8 cellular contexts compared by ENCODE assay signal in the genomic region with DNA sequence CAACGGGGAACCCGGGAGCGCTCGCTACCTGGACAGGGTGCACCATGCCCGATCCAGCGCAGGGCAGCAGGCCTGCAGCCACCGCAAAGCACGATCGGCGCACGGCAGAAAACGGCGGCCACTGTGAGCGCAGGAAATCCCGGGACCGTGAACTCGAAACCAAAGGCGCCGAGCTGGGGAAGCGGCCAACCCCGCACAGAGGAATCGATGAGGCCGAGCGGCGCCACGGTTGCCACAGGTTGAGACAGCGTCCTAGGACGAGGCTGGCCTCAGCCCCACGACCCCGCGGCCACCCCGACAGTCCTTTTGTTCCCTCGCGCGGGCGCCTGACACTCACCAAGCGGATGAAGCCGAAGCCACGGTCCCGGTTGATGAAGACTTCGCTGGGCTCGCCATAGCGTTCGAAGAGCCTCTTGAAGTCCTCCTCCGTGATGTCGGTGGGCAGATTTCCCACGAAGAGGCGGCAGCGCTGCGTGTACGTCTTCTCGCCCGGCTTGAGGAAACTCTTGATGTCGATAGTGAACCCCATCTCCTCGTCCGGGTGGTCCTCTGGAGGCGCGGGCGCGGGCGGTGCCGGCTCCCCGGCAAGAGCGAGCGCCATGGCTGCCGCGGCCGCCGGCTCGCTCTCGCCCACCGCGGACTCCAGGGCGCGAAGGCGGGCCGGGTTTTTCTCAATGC. TPM values are rescaled to one million over a fixed set of nuclear protein-coding genes. Genes with fewer than 3 reads are reported as not detected.
DNase-seq lines count a peak whose midpoint lies in the region; ATAC-seq and TF ChIP-seq lines count a peak whose summit lies in the region.

No MANE protein-coding gene starts in this region.

- peak overlapping the region; percentile 97 for H3K27ac Mint-ChIP-seq in activated T-helper 2 cell treated with anti-CD3 and anti-CD28 coated beads, Interferon-gamma antibody, Interleukin-2, Interleukin-4, amounts not matched to agents 10 μg/mL and 5 μg/mL and 100 μg/mL, durations not matched to agents 14 hours and 24 hours and 36 hours
- H3K27ac Mint-ChIP-seq in natural killer cell treated with Interleukin-12 subunit alpha and Interleukin-12 subunit beta and Interleukin-15 and Interleukin-18, amount 100 ng/mL, for 72 hours, result peak overlapping the region; percentile 92 to 96

- peak overlapping the region; percentile 100 for H3K9ac ChIP-seq in NT2/D1 (ENCODE audit: insufficient read length, low read depth)

- peaks cover 2% of the 10 kb centered on the region for H3K4me1 Mint-ChIP-seq in activated T-helper 2 cell treated with anti-CD3 and anti-CD28 coated beads, Interferon-gamma antibody, Interleukin-2, Interleukin-4, amounts not matched to agents 10 μg/mL and 5 μg/mL and 100 μg/mL, durations not matched to agents 14 hours and 24 hours and 36 hours (ENCODE audit: low read depth)
- H3K4me1 Mint-ChIP-seq in natural killer cell treated with Interleukin-12 subunit alpha and Interleukin-12 subunit beta and Interleukin-15 and Interleukin-18, amount 100 ng/mL, for 72 hours (ENCODE audit: low read depth in 2 of 2), result peaks cover 11 to 12% of the 10 kb centered on the region in 2 donors

- peaks cover 1% of the 10 kb centered on the region for H3K27me3 Mint-ChIP-seq in activated T-helper 2 cell treated with anti-CD3 and anti-CD28 coated beads, Interferon-gamma antibody, Interleukin-2, Interleukin-4, amounts not matched to agents 10 μg/mL and 5 μg/mL and 100 μg/mL, durations not matched to agents 14 hours and 24 hours and 36 hours (ENCODE audit: low read depth)
- no peaks in the 10 kb centered on the region for H3K27me3 Mint-ChIP-seq in natural killer cell treated with Interleukin-12 subunit alpha and Interleukin-12 subunit beta and Interleukin-15 and Interleukin-18, amount 100 ng/mL, for 72 hours

- TF ChIP-seq CTCF in fibroblast of mammary gland (conservative IDR thresholded peaks at IDR 0.05; ENCODE audit: control insufficient read depth, insufficient read depth, low read depth, low read length), result no peak

- peak; percentile 41 for ATAC-seq in HG03025 (IDR thresholded peaks at IDR 0.05; ENCODE audit: low FRiP score, unreplicated experiment)
- ATAC-seq in natural killer cell treated with Interleukin-12 subunit alpha and Interleukin-12 subunit beta and Interleukin-15 and Interleukin-18, amount 100 ng/mL, for 72 hours, result peak; percentile 77 to 87
- peak; percentile 54 for ATAC-seq in stimulated activated naive CD8-positive, alpha-beta T cell treated with anti-CD3 and anti-CD28 coated beads, Interleukin-15, Interleukin-2, amounts not matched to agents 100 U/mL and 50 U/mL, for 24 hours

- intact Hi-C loops in activated T-helper 2 cell treated with anti-CD3 and anti-CD28 coated beads, Interferon-gamma antibody, Interleukin-2, Interleukin-4, amounts not matched to agents 10 μg/mL and 5 μg/mL and 100 μg/mL, durations not matched to agents 14 hours and 24 hours and 36 hours (cut with micrococcal nuclease), result loop anchor here (2.0 kb wide), 1 partner anchor 149 kb away; the partner anchor contains the start of gene MPHOSPH8

- H3K4me3 Mint-ChIP-seq in activated T-helper 2 cell treated with anti-CD3 and anti-CD28 coated beads, Interferon-gamma antibody, Interleukin-2, Interleukin-4, amounts not matched to agents 10 μg/mL and 5 μg/mL and 100 μg/mL, durations not matched to agents 14 hours and 24 hours and 36 hours (ENCODE audit: low read depth), result peak overlapping the region; percentile 93
- H3K4me3 Mint-ChIP-seq in natural killer cell treated with Interleukin-12 subunit alpha and Interleukin-12 subunit beta and Interleukin-15 and Interleukin-18, amount 100 ng/mL, for 72 hours, result peak overlapping the region; percentile 93

- peaks cover 4% of the 10 kb centered on the region for H3K9me3 Mint-ChIP-seq in activated T-helper 2 cell treated with anti-CD3 and anti-CD28 coated beads, Interferon-gamma antibody, Interleukin-2, Interleukin-4, amounts not matched to agents 10 μg/mL and 5 μg/mL and 100 μg/mL, durations not matched to agents 14 hours and 24 hours and 36 hours
- no peaks in the 10 kb centered on the region for H3K9me3 Mint-ChIP-seq in natural killer cell treated with Interleukin-12 subunit alpha and Interleukin-12 subunit beta and Interleukin-15 and Interleukin-18, amount 100 ng/mL, for 72 hours

- no peaks in the 10 kb centered on the region for H3K27me3 ChIP-seq in NT2/D1 (ENCODE audit: insufficient read depth, insufficient read length)

- DNase-seq in NCI-H2081 (lab: John Stamatoyannopoulos, UW), result peak; percentile 21 to 49
- no peak for DNase-seq in NCI-H2081 treated with DMSO at 0.1 percent for 48 hours (lab: John Stamatoyannopoulos, UW)
- DNase-seq in NT2/D1 (ENCODE audit: low read depth, low spot score), result peak; percentile 8
- peak; percentile 62 for DNase-seq in activated T-helper 2 cell treated with anti-CD3 and anti-CD28 coated beads, Interferon-gamma antibody, Interleukin-2, Interleukin-4, amounts not matched to agents 10 μg/mL and 5 μg/mL and 100 μg/mL, durations not matched to agents 14 hours and 24 hours and 36 hours (ENCODE audit: low spot score)
- peak; percentile 40 for DNase-seq in fibroblast of mammary gland (ENCODE audit: low read depth)
- peak; percentile 79 for DNase-seq in natural killer cell treated with Interleukin-12 subunit alpha and Interleukin-12 subunit beta and Interleukin-15 and Interleukin-18, amount 100 ng/mL, for 72 hours (ENCODE audit: low spot score)
- DNase-seq in stimulated activated naive CD8-positive, alpha-beta T cell treated with anti-CD3 and anti-CD28 coated beads, Interleukin-15, Interleukin-2, amounts not matched to agents 100 U/mL and 50 U/mL, for 24 hours, result peak; percentile 69

- H3K4me3 ChIP-seq in NT2/D1 (ENCODE audit: insufficient read length, low read depth) (peak overlapping the region; percentile 91), fibroblast of mammary gland (ENCODE audit: control insufficient read depth, low read depth, low read length) (peak overlapping the region; percentile 93)

- H3K9me3 ChIP-seq in NT2/D1 (ENCODE audit: insufficient read depth, low read length), result peaks cover 18% of the 10 kb centered on the region; the same call in 1 of the 2 replicates

- H3K4me1 ChIP-seq in NT2/D1 (ENCODE audit: insufficient read depth, insufficient read length), result no peaks in the 10 kb centered on the region

- H3K36me3 ChIP-seq in NT2/D1 (ENCODE audit: insufficient read depth, insufficient read length, low read length), result peaks cover 15% of the 10 kb centered on the region

- peaks cover 13% of the 10 kb centered on the region for H3K36me3 Mint-ChIP-seq in activated T-helper 2 cell treated with anti-CD3 and anti-CD28 coated beads, Interferon-gamma antibody, Interleukin-2, Interleukin-4, amounts not matched to agents 10 μg/mL and 5 μg/mL and 100 μg/mL, durations not matched to agents 14 hours and 24 hours and 36 hours (ENCODE audit: low read depth)
- H3K36me3 Mint-ChIP-seq in natural killer cell treated with Interleukin-12 subunit alpha and Interleukin-12 subunit beta and Interleukin-15 and Interleukin-18, amount 100 ng/mL, for 72 hours, result peaks cover 6% of the 10 kb centered on the region

RNA-seq across cellular contexts. Expression of gene PSPC1, which starts 0.6 kb away (rescaled TPM):
- 68.8 and 69.0 TPM in 2 replicates for total RNA-seq in activated T-helper 2 cell treated with anti-CD3 and anti-CD28 coated beads, Interferon-gamma antibody, Interleukin-2, Interleukin-4, amounts not matched to agents 10 μg/mL and 5 μg/mL and 100 μg/mL, durations not matched to agents 14 hours and 24 hours and 36 hours
- total RNA-seq in natural killer cell treated with Interleukin-12 subunit alpha and Interleukin-12 subunit beta and Interleukin-15 and Interleukin-18, amount 100 ng/mL, for 72 hours, result 100 to 1,000 TPM in 1 of 2 donors, 10 to 100 TPM in 1; 84.5 to 128 TPM
